ENCODE assay signal across 13 cellular contexts in the genomic region with DNA sequence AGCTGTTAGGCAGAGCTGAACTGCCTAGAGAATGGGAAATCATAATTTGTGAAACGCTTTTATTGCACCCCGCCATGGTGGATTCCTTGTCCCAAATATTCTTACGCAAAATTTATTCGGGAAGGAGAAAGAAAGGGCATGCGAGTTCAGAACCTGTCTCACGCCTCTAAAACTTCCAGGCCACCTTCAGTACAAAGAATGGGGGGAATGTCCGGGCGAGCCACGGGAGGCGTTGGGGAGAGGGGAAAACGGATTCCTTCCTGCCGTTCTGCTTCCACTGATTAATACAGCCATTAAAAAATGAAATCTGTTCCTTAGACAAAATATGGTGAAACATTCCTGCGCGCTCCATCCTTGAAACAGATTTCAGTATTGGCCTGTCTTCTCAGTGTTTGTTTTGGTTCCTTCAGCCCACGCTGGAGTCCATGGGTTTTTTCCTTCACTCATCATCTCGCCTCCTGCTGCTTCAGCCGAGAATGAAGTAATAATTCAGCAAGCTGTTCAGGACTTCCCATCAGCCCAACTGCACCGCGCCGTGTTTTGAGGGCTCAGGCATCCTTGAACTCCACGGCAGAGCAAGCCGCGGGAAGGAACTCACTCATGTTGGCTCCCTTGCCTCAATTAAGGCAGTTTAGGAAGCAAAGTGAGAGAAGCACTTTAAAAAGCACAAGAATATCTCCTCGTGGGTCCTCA. TPM values are rescaled to one million over a fixed set of nuclear protein-coding genes. Genes with fewer than 3 reads are reported as not detected.
DNase-seq lines count a peak whose midpoint lies in the region; ATAC-seq and TF ChIP-seq lines count a peak whose summit lies in the region.
"Had no signal": no experiment of that assay in that cellular context is flagged by ENCODE, and none has a peak within 500 bp of the region (broad histone marks: within the 10 kb centered on the region; RNA-seq: fewer than 3 reads in every experiment).

No MANE protein-coding gene starts in this region.

- no peak for TF ChIP-seq CTCF in brain microvascular endothelial cell (IDR thresholded peaks at IDR 0.05; ENCODE audit: low read depth, low read length, missing control alignments)

- peaks cover 3 to 13% (median 10%) of the 10 kb centered on the region in 3 donors for H3K4me1 ChIP-seq in skeletal muscle tissue (ENCODE audit: control insufficient read depth in 3 of 3, insufficient read depth in 3 of 3, low read length in 3 of 3)

- in situ Hi-C loops in brain microvascular endothelial cell (cut with HindIII; ENCODE audit: low pct_ligation_motif_present, low sequenced_read_pairs): loop anchor here (25.0 kb wide), 1 partner anchor 812 kb away; no protein-coding TSS in a partner anchor

- peak overlapping the region; percentile 23 for H3K4me3 ChIP-seq in brain microvascular endothelial cell (ENCODE audit: low read depth, low read length)
- peak overlapping the region in 2 of 3 donors; percentile 16 to 54 for H3K4me3 ChIP-seq in skeletal muscle tissue (ENCODE audit: low read length in 3 of 3)

- DNase-seq in HCEC 1CT (peak; percentile 44), brain microvascular endothelial cell (peak; percentile 73), iris pigment epithelial cell (ENCODE audit: low read depth) (peak; percentile 32), A172 (ENCODE audit: low spot score) (no peak)
- DNase-seq: activated B cell treated with CpG ODN at 0.5 μM for 24 hours; Caco-2; central memory CD4-positive, alpha-beta T cell; NCI-H2081; stimulated activated naive CD4-positive, alpha-beta T cell treated with Interleukin-2 at 50 U/mL for 16 hours had no signal

- H3K36me3 ChIP-seq in brain microvascular endothelial cell (replicated peaks): no peaks in the 10 kb centered on the region
- no peaks in the 10 kb centered on the region for H3K36me3 ChIP-seq in skeletal muscle tissue (ENCODE audit: control insufficient read depth in 3 of 3, insufficient read depth in 3 of 3, low read length in 3 of 3)

- H3K27ac ChIP-seq in brain microvascular endothelial cell: peak overlapping the region; percentile 7
- peak overlapping the region; percentile 42 for H3K27ac ChIP-seq in skeletal muscle tissue (ENCODE audit: low read depth, low read length)

- H3K27me3 ChIP-seq in brain microvascular endothelial cell (replicated peaks): no peaks in the 10 kb centered on the region
- peaks cover 0 to 9% (median 3%) of the 10 kb centered on the region in 3 donors for H3K27me3 ChIP-seq in skeletal muscle tissue (ENCODE audit: control insufficient read depth in 3 of 3, insufficient read depth in 3 of 3, low read length in 3 of 3)

- ATAC-seq in GM21786 (IDR thresholded peaks at IDR 0.05; ENCODE audit: unreplicated experiment) (no peak), GM18861 (IDR thresholded peaks at IDR 0.05; ENCODE audit: unreplicated experiment) (no peak), HG03460 (IDR thresholded peaks at IDR 0.05; ENCODE audit: unreplicated experiment) (no peak)

- H3K9ac ChIP-seq in skeletal muscle tissue (ENCODE audit: low read depth in 1 of 3, low read length in 3 of 3): peak overlapping the region in 1 of 3 donors; percentile 3

- H3K9me3 ChIP-seq in skeletal muscle tissue (ENCODE audit: control insufficient read depth in 3 of 3, low read length in 3 of 3): no peaks in the 10 kb centered on the region

RNA-seq across cellular contexts. Expression of gene CDKN3, which starts 47.7 kb away (rescaled TPM):
- total RNA-seq in skeletal muscle tissue: 15.7 TPM
- 104 and 166 TPM in 2 replicates for total RNA-seq in A172 (2014; rRNA removed; shearing (Covaris generic))
